Comparison of ENCODE assay signal across 1 cellular context in genomic region chr7:4151926-4152549, GRCh38.
TF ChIP-seq lines count a peak whose summit lies in the region.

No MANE protein-coding gene starts in this region.

TF ChIP-seq in GM23338, 12 proteins besides CTCF, POLR2A, EP300 and RAD21 (continued from another document):
- TF ChIP-seq ZNF462 (CRISPR knock-in tag; IDR thresholded peaks at IDR 0.05), result no peak
- TF ChIP-seq ZNF114 (CRISPR knock-in tag; IDR thresholded peaks at IDR 0.05), result no peak
- no peak for TF ChIP-seq REST (IDR thresholded peaks at IDR 0.05; ENCODE audit: unreplicated experiment)
- TF ChIP-seq CREB1 (CRISPR knock-in tag; IDR thresholded peaks at IDR 0.05; ENCODE audit: low read depth), result no peak
- TF ChIP-seq EZH2 (IDR thresholded peaks at IDR 0.05; ENCODE audit: low read depth, unreplicated experiment), result no peak
- TF ChIP-seq NANOG (IDR thresholded peaks at IDR 0.05; ENCODE audit: borderline replicate concordance), result no peak
- TF ChIP-seq STAT1 (IDR thresholded peaks at IDR 0.05; ENCODE audit: unreplicated experiment), result no peak
- TF ChIP-seq ETS1 (IDR thresholded peaks at IDR 0.05), result no peak
TF ChIP-seq in GM23338: peak in this region for 0.
